ENCODE assay signal across 9 cellular contexts in genomic region chr9:38065369-38066075, GRCh38. TPM values are rescaled to one million over a fixed set of nuclear protein-coding genes. Genes with fewer than 3 reads are reported as not detected.
DNase-seq lines count a peak whose midpoint lies in the region; ATAC-seq and TF ChIP-seq lines count a peak whose summit lies in the region.
"Had no signal": no experiment of that assay in that cellular context is flagged by ENCODE, and none has a peak within 500 bp of the region (broad histone marks: within the 10 kb centered on the region; RNA-seq: fewer than 3 reads in every experiment).

No MANE protein-coding gene starts in this region.

- peak overlapping the region; percentile 75 for H3K4me2 ChIP-seq in Karpas-422 (ENCODE audit: low read depth, low read length, poor library complexity, severe bottlenecking)

- no peaks in the 10 kb centered on the region for H3K9me2 ChIP-seq in Karpas-422 (replicated peaks; ENCODE audit: insufficient read depth, low read length)

- H2AFZ ChIP-seq in Karpas-422 (ENCODE audit: low read length), result no peak overlapping the region

- peaks cover 74% of the 10 kb centered on the region for H3K79me2 ChIP-seq in Karpas-422 (ENCODE audit: low read length)

- H3K27me3 ChIP-seq in Karpas-422 (ENCODE audit: low read length), result no peaks in the 10 kb centered on the region
- peaks cover 23% of the 10 kb centered on the region for H3K27me3 ChIP-seq in iPS-20b (ENCODE audit: insufficient read depth, low read length)
- H3K27me3 ChIP-seq in spleen (replicated peaks in 1 of 7), result peaks cover 0 to 28% (median 12%) of the 10 kb centered on the region in 7 donors

- H3K9ac ChIP-seq in Karpas-422 (ENCODE audit: low read length) (peak overlapping the region; percentile 89), iPS-20b (ENCODE audit: low read depth, low read length) (no peak overlapping the region)

- peaks cover 43% of the 10 kb centered on the region; the same call in 1 of the 2 replicates for H4K20me1 ChIP-seq in Karpas-422 (ENCODE audit: insufficient read depth, low read depth, low read length)

- no peak for TF ChIP-seq CTCF in AG09309 (IDR thresholded peaks at IDR 0.05; ENCODE audit: control insufficient read depth, insufficient read depth, low read depth, low read length, missing control alignments)
- no peak for TF ChIP-seq CTCF in spleen (IDR thresholded peaks at IDR 0.05 in 8 of 11, conservative IDR thresholded peaks at IDR 0.05 in 3 of 11)

- H3K27ac ChIP-seq in Karpas-422 (ENCODE audit: low read length), result peak overlapping the region; percentile 96
- H3K27ac ChIP-seq in iPS-20b (ENCODE audit: low read length), result no peak overlapping the region
- peak overlapping the region in 1 of 8 donors; percentile 4 for H3K27ac ChIP-seq in spleen

- intact Hi-C loops in spleen (cut with DNase I; ENCODE audit: low total_unique reads), result loop anchor here (5.0 kb wide), 1 partner anchor 153 kb away; no protein-coding TSS in a partner anchor

- H3K9me3 ChIP-seq in Karpas-422 (ENCODE audit: low read length) (no peaks in the 10 kb centered on the region), iPS-20b (ENCODE audit: insufficient read depth, low read depth, low read length) (no peaks in the 10 kb centered on the region), spleen (no peaks in the 10 kb centered on the region)

- no peak for TF ChIP-seq POLR2A in spleen (IDR thresholded peaks at IDR 0.05)

- ATAC-seq in GM21447 (IDR thresholded peaks at IDR 0.05; ENCODE audit: unreplicated experiment), result peak; percentile 42
- ATAC-seq: effector memory CD8-positive, alpha-beta T cell had no signal

- H3K36me3 ChIP-seq in Karpas-422 (ENCODE audit: insufficient read depth, low read length) (no peaks in the 10 kb centered on the region), iPS-20b (ENCODE audit: insufficient read depth, low read depth, low read length) (no peaks in the 10 kb centered on the region), spleen (no peaks in the 10 kb centered on the region)

- no peak for DNase-seq in AG09309 (ENCODE audit: low read depth)
- no peak for DNase-seq in Karpas-422
- no peak for DNase-seq in activated effector memory CD4-positive, alpha-beta T cell treated with Interleukin-2 at 50 U/mL for 16 hours
- no peak for DNase-seq in spleen
- DNase-seq in SW 1271 (lab: John Stamatoyannopoulos, UW), result no peak
- DNase-seq in SKM-1 (lab: John Stamatoyannopoulos, UW; ENCODE audit: unreplicated experiment), result no peak
- DNase-seq: effector memory CD8-positive, alpha-beta T cell had no signal

- 72 to 84% (median 79%) methylated on average over 9 of the region's 9 CpGs for WGBS in spleen, 5 donors

- H3K4me3 ChIP-seq in AG09309 (ENCODE audit: control insufficient read depth, low read depth, low read length) (peak overlapping the region; percentile 6; the same call in 1 of the 2 replicates), Karpas-422 (ENCODE audit: low read length) (peak overlapping the region; percentile 89), iPS-20b (ENCODE audit: low read length) (peak overlapping the region; percentile 80), spleen (peak overlapping the region in 4 of 8 donors; percentile 87 to 99 (median 94))

- H3K4me1 ChIP-seq in Karpas-422 (ENCODE audit: low read length) (peaks cover 83% of the 10 kb centered on the region), iPS-20b (ENCODE audit: insufficient read depth, low read length) (peaks cover 22% of the 10 kb centered on the region; the same call in 1 of the 2 replicates), spleen (peaks cover 14 to 66% (median 40%) of the 10 kb centered on the region in 6 donors)

RNA-seq across cellular contexts. Expression of gene SHB, which starts 3.5 kb away (rescaled TPM):
- total RNA-seq in Karpas-422 (2014; rRNA removed; shearing (Covaris generic); ENCODE audit: low replicate concordance), result 27.1 and 42.8 TPM in 2 replicates
- 10 to 100 TPM in 3 of 7 donors, 1 to 10 TPM in 4; 5.3 to 20.5 (median 8.5) TPM for total RNA-seq in spleen
- 1 to 10 TPM; 1.2 to 4.4 (median 1.7) TPM for polyA plus RNA-seq in spleen
